In the genomic region with DNA sequence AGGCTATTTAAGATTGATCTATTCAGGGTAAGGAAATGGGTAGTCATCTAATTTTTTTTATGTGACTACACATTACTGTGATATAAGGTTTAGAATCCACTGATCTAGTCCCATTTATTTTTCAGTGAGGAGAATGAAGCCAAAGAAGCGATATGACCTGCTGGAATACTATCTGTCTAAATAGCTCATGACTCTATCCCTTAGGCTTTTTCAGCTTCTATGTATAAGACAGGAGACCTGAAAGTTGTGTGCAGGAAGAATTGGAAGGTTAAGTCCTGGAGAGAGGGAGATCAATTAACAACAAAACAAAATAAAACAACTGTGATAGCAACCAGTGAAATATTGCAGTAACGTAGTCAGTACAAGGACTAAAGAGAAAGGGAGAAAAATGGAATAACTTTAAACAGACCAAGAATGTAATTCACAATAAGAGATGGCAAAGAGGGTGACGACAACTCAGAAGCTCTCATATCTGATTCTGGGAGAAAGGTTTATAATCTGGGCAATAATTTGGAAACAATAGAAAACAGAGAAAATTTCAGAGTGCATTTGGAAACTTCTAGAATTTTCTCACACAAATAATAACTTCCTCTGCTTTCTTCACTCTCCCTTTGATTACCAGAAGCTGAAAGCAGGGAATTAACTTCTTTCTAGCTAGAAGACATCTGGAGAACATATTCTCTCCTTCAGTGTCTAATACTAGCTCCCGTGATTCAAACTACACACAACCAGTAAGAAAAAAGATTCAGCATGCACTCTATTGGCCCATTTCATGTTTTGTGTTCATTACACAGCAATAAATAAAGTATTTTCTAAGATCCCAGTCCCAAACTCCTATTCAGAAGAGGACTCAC, we compare ENCODE assay signal across 8 cellular contexts. TPM values are rescaled to one million over a fixed set of nuclear protein-coding genes. Genes with fewer than 3 reads are reported as not detected.
DNase-seq lines count a peak whose midpoint lies in the region; ATAC-seq and TF ChIP-seq lines count a peak whose summit lies in the region.

No MANE protein-coding gene starts in this region.

- H3K36me3 Mint-ChIP-seq in activated CD4-positive, alpha-beta T cell treated with anti-CD3 and anti-CD28 coated beads for 36 hours (ENCODE audit: low read depth): peaks cover 3% of the 10 kb centered on the region

- no peaks in the 10 kb centered on the region for H3K9me3 ChIP-seq in Panc1 (ENCODE audit: control insufficient read depth, insufficient read depth, low read depth, low read length)
- peaks cover 4% of the 10 kb centered on the region for H3K9me3 ChIP-seq in left ventricle myocardium inferior (replicated peaks)
- H3K9me3 ChIP-seq in tibial artery: no peaks in the 10 kb centered on the region

- intact Hi-C loops in activated CD4-positive, alpha-beta T cell treated with anti-CD3 and anti-CD28 coated beads for 36 hours (cut with DNase I, micrococcal nuclease): loop anchor here (1.0 to 10.0 kb wide), 5 partner anchors 9 to 377 kb away; a partner anchor contains a TSS
- intact Hi-C loops in Panc1 (cut with micrococcal nuclease; ENCODE audit: unreplicated experiment): no loop called here
- intact Hi-C loops in left ventricle myocardium inferior (cut with micrococcal nuclease): no loop called here
- intact Hi-C loops in tibial artery (cut with DNase I; ENCODE audit: low total_unique reads): no loop called here

- H3K4me3 Mint-ChIP-seq in activated CD4-positive, alpha-beta T cell treated with anti-CD3 and anti-CD28 coated beads for 36 hours: peak overlapping the region; percentile 65

- H3K36me3 ChIP-seq in Panc1 (ENCODE audit: control insufficient read depth, insufficient read depth, low read length) (no peaks in the 10 kb centered on the region), left ventricle myocardium inferior (no peaks in the 10 kb centered on the region), tibial artery (no peaks in the 10 kb centered on the region)

- peak overlapping the region; percentile 73 for H3K27ac Mint-ChIP-seq in activated CD4-positive, alpha-beta T cell treated with anti-CD3 and anti-CD28 coated beads for 36 hours

- no peaks in the 10 kb centered on the region for H3K9me3 Mint-ChIP-seq in activated CD4-positive, alpha-beta T cell treated with anti-CD3 and anti-CD28 coated beads for 36 hours (ENCODE audit: low read depth)

- CTCF ChIA-PET in activated CD4-positive, alpha-beta T cell treated with anti-CD3 and anti-CD28 coated beads for 36 hours (lab: Charles Lee): interaction anchor here (0.9 to 2.1 kb wide), 4 partner anchors 9 to 29 kb away, joined by 3 to 8 read pairs (median 7); no protein-coding TSS in a partner anchor
- CTCF ChIA-PET in Panc1 (lab: Charles Lee): no interaction called here

- POLR2A ChIA-PET in activated CD4-positive, alpha-beta T cell treated with anti-CD3 and anti-CD28 coated beads for 36 hours (lab: Charles Lee): interaction anchor here (0.8 kb wide), 1 partner anchor 44 kb away, joined by 4 read pairs; no protein-coding TSS in a partner anchor
- POLR2A ChIA-PET in Panc1 (lab: Charles Lee): no interaction called here

- DNase-seq in activated CD4-positive, alpha-beta T cell treated with anti-CD3 and anti-CD28 coated beads for 36 hours: no peak
- DNase-seq in activated CD4-positive, alpha-beta T cell treated with anti-CD3 and anti-CD28 coated beads, Interleukin-2, amount 50 U/mL, for 4 hours: no peak
- no peak for DNase-seq in Panc1 (ENCODE audit: low read depth, low spot score)
- no peak for DNase-seq in left ventricle myocardium inferior
- no peak for DNase-seq in tibial artery
- no peak for DNase-seq in T-helper 9 cell
- no peak for DNase-seq in HCEC 1CT
- DNase-seq in NCI-H345 treated with DMSO at 0.1 percent for 48 hours (lab: John Stamatoyannopoulos, UW; ENCODE audit: unreplicated experiment): no peak

- TF ChIP-seq CTCF in Panc1 (IDR thresholded peaks at IDR 0.05) (no peak), left ventricle myocardium inferior (IDR thresholded peaks at IDR 0.05; ENCODE audit: borderline replicate concordance) (no peak), tibial artery (IDR thresholded peaks at IDR 0.05) (no peak)

- peaks cover 47% of the 10 kb centered on the region for H3K4me1 Mint-ChIP-seq in activated CD4-positive, alpha-beta T cell treated with anti-CD3 and anti-CD28 coated beads for 36 hours

- peak; percentile 47 for ATAC-seq in activated CD4-positive, alpha-beta T cell treated with anti-CD3 and anti-CD28 coated beads for 36 hours
- no peak; the same call in 1 of the 2 replicates for ATAC-seq in Panc1

- BruUV-seq in Panc1 (replicated peaks; lab: Mats Ljungman, UMichigan): no TSS peak

- H3K27me3 ChIP-seq in Panc1 (ENCODE audit: control insufficient read depth, insufficient read depth, low read length) (no peaks in the 10 kb centered on the region), left ventricle myocardium inferior (ENCODE audit: low read depth) (no peaks in the 10 kb centered on the region), tibial artery (no peaks in the 10 kb centered on the region)

- in situ Hi-C loops in Panc1 (cut with HindIII; ENCODE audit: low pct_unique_long_range_greater_than_20kb, low sequenced_read_pairs): no loop called here

- H3K27me3 Mint-ChIP-seq in activated CD4-positive, alpha-beta T cell treated with anti-CD3 and anti-CD28 coated beads for 36 hours: no peaks in the 10 kb centered on the region

- no peaks in the 10 kb centered on the region for H3K4me1 ChIP-seq in Panc1 (ENCODE audit: control insufficient read depth, insufficient read depth, low read length)
- peaks cover 16% of the 10 kb centered on the region for H3K4me1 ChIP-seq in left ventricle myocardium inferior
- H3K4me1 ChIP-seq in tibial artery: peaks cover 0 to 15% (median 1%) of the 10 kb centered on the region in 4 donors

- H3K4me3 ChIP-seq in Panc1 (ENCODE audit: low read depth in 2 of 2, low read length in 2 of 2): peak overlapping the region; percentile 23 to 42
- H3K4me3 ChIP-seq in left ventricle myocardium inferior: peak overlapping the region; percentile 59
- H3K4me3 ChIP-seq in tibial artery: peak overlapping the region; percentile 48 to 51

- no peak overlapping the region for H3K27ac ChIP-seq in Panc1 (ENCODE audit: low read length)
- peak overlapping the region; percentile 70 for H3K27ac ChIP-seq in left ventricle myocardium inferior (replicated peaks)
- H3K27ac ChIP-seq in tibial artery: peak overlapping the region; percentile 56 to 60

RNA-seq across cellular contexts. Expression of a gene that starts 19.2 kb away (rescaled TPM):
- total RNA-seq in activated CD4-positive, alpha-beta T cell treated with anti-CD3 and anti-CD28 coated beads for 36 hours: not detected
- total RNA-seq in Panc1 (2021; ENCODE audit: unreplicated experiment): not detected
- not detected for polyA plus RNA-seq in Panc1 (2012; ENCODE audit: insufficient read length)
- not detected for total RNA-seq in left ventricle myocardium inferior

RNA-seq across cellular contexts. Expression of a gene that starts 50.9 kb away (rescaled TPM):
- total RNA-seq in activated CD4-positive, alpha-beta T cell treated with anti-CD3 and anti-CD28 coated beads for 36 hours: 10 to 100 TPM; 48.8 to 59.1 TPM
- total RNA-seq in Panc1 (2021; ENCODE audit: unreplicated experiment): 25.8 TPM
- polyA plus RNA-seq in Panc1 (2012; ENCODE audit: insufficient read length): 19.8 TPM
- total RNA-seq in left ventricle myocardium inferior: 13.9 TPM

Comparison
In these comparisons a context has a peak if more than half of its experiments do, and no peak if none do; other contexts are left out.
1. intact Hi-C loops: an anchor here in activated CD4-positive, alpha-beta T cell treated with anti-CD3 and anti-CD28 coated beads for 36 hours (1.0 to 10.0 kb wide); none called in Panc1, left ventricle myocardium inferior and tibial artery.